In the genomic region with DNA sequence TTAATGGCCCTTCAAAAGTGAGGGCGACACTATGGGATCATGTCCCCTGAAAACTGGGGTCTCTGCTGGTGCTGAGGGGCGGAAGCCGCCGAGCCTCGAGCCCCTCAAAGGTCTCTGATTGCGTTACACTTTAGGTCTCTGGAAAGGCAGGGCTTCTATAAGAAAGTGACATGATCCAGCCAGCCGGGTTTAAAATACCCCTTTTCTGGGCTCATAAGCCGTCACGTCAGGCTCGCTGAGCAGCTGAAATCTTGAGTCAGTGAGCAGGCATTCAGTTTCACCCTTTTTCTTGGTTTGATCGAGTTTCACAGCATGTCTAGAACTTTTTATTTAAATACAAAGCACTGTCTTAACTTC, we compare ENCODE assay signal across 8 cellular contexts. TPM values are rescaled to one million over a fixed set of nuclear protein-coding genes. Genes with fewer than 3 reads are reported as not detected.
DNase-seq lines count a peak whose midpoint lies in the region; ATAC-seq and TF ChIP-seq lines count a peak whose summit lies in the region.

No MANE protein-coding gene starts in this region.

- intact Hi-C loops in Calu3 (cut with micrococcal nuclease; ENCODE audit: unreplicated experiment): loop anchor here (10.0 kb wide), 1 partner anchor 578 kb away; no protein-coding TSS in a partner anchor
- intact Hi-C loops in IMR-90 (cut with micrococcal nuclease): loop anchor here (1.0 to 2.0 kb wide), 2 partner anchors 106 to 151 kb away; partner anchors contain the start of gene USPL1
- intact Hi-C loops in adrenal gland (cut with DNase I): loop anchor here in 1 of 2 donors (10.0 kb wide), 2 partner anchors 108 to 148 kb away; partner anchors contain the start of gene USPL1

- peaks cover 40% of the 10 kb centered on the region for H3K36me3 Mint-ChIP-seq in Calu3 (ENCODE audit: insufficient read depth, unreplicated experiment)
- peaks cover 38% of the 10 kb centered on the region for H3K36me3 Mint-ChIP-seq in activated T-helper 17 cell treated with anti-CD3 and anti-CD28 coated beads, Interleukin-2, amount 50 U/mL, for 72 hours (ENCODE audit: low read depth)

- H3K4me3 ChIP-seq in IMR-90 (ENCODE audit: insufficient read depth, low read depth, low read length) (peak overlapping the region; percentile 7; the same call in 1 of the 2 replicates), mesendoderm (ENCODE audit: low read length) (peak overlapping the region; percentile 12), adrenal gland (no peak overlapping the region)

- peaks cover 6% of the 10 kb centered on the region; the same call in 1 of the 2 replicates for H4K20me1 ChIP-seq in IMR-90 (ENCODE audit: insufficient read depth, low read length)

- no peak overlapping the region for H2AK9ac ChIP-seq in IMR-90 (replicated peaks; ENCODE audit: low read depth, low read length, poor library complexity)

- H3K9me3 Mint-ChIP-seq in Calu3 (ENCODE audit: low read depth, unreplicated experiment): no peaks in the 10 kb centered on the region
- no peaks in the 10 kb centered on the region for H3K9me3 Mint-ChIP-seq in activated T-helper 17 cell treated with anti-CD3 and anti-CD28 coated beads, Interleukin-2, amount 50 U/mL, for 72 hours

- WGBS in IMR-90 (ENCODE audit: extremely low coverage in 2 of 2, insufficient read length in 1 of 2), 2 experiments: 0% methylated on average over 5 of the region's 11 CpGs; no CpG with 5 or more reads in 1 of the 2 experiments
- WGBS in mesendoderm (ENCODE audit: extremely low coverage, insufficient coverage, low lambda C conversion rate): no CpG with 5 or more reads among the region's 11 CpGs
- WGBS in adrenal gland, 4 donors: 13 to 18% (median 15%) methylated on average over 8 to 11 of the region's 11 CpGs

- H2BK15ac ChIP-seq in IMR-90 (ENCODE audit: low read depth, low read length) (no peak overlapping the region), mesendoderm (replicated peaks; ENCODE audit: low read depth) (no peak overlapping the region)

- H4K8ac ChIP-seq in IMR-90 (ENCODE audit: low read depth in 2 of 2, low read length in 2 of 2) (no peak overlapping the region), mesendoderm (ENCODE audit: low read depth, low read length) (no peak overlapping the region)

- H3K4me1 ChIP-seq in IMR-90 (ENCODE audit: control insufficient read depth, insufficient read depth, low read length) (peaks cover 3% of the 10 kb centered on the region), mesendoderm (ENCODE audit: control insufficient read depth, low read depth, low read length) (no peaks in the 10 kb centered on the region), adrenal gland (replicated peaks in 1 of 2) (peaks cover 23 to 30% of the 10 kb centered on the region in 2 donors)

- H2BK5ac ChIP-seq in IMR-90 (ENCODE audit: low read depth, low read length, poor library complexity, severe bottlenecking) (no peak overlapping the region), mesendoderm (ENCODE audit: low read length) (peak overlapping the region; percentile 23)

- H3K4me2 ChIP-seq in IMR-90 (ENCODE audit: low read depth, low read length) (peak overlapping the region; percentile 64), mesendoderm (ENCODE audit: low read length) (peak overlapping the region; percentile 32)

- TF ChIP-seq CTCF in Calu3 (IDR thresholded peaks at IDR 0.05; ENCODE audit: unreplicated experiment) (no peak), IMR-90 (conservative IDR thresholded peaks at IDR 0.05; ENCODE audit: low read depth, low read length) (no peak), adrenal gland (IDR thresholded peaks at IDR 0.05) (no peak)

- H3K18ac ChIP-seq in IMR-90 (ENCODE audit: low read depth, low read length): no peak overlapping the region
- peak overlapping the region; percentile 88 for H3K18ac ChIP-seq in mesendoderm (ENCODE audit: low read length)

- no peak overlapping the region for H4K5ac ChIP-seq in IMR-90 (ENCODE audit: low read depth, low read length)
- H4K5ac ChIP-seq in mesendoderm (ENCODE audit: low read length): no peak overlapping the region

- POLR2A ChIA-PET in IMR-90 (lab: Charles Lee; ENCODE audit: unreplicated experiment): no interaction called here

- no peak overlapping the region for H3K14ac ChIP-seq in IMR-90 (replicated peaks; ENCODE audit: low read depth, low read length)

- peak overlapping the region; percentile 99 for H3K27ac Mint-ChIP-seq in Calu3 (ENCODE audit: unreplicated experiment)
- H3K27ac Mint-ChIP-seq in activated T-helper 17 cell treated with anti-CD3 and anti-CD28 coated beads, Interleukin-2, amount 50 U/mL, for 72 hours: peak overlapping the region; percentile 98

- peak overlapping the region; percentile 83 for H2AFZ ChIP-seq in IMR-90 (replicated peaks; ENCODE audit: low read length, poor library complexity)

- H3K27ac ChIP-seq in IMR-90 (ENCODE audit: insufficient read depth, low read length) (peak overlapping the region; percentile 3; the same call in 1 of the 2 replicates), mesendoderm (ENCODE audit: low read depth, low read length) (peak overlapping the region; percentile 65), adrenal gland (no peak overlapping the region)

- H3K79me2 ChIP-seq in mesendoderm (ENCODE audit: control insufficient read depth, insufficient read depth, low read length): peaks cover 18% of the 10 kb centered on the region

- H3K27me3 ChIP-seq in IMR-90 (ENCODE audit: control insufficient read depth, insufficient read depth, low read length) (no peaks in the 10 kb centered on the region), mesendoderm (ENCODE audit: insufficient read depth, low read length, poor library complexity) (no peaks in the 10 kb centered on the region), adrenal gland (no peaks in the 10 kb centered on the region)

- ATAC-seq in IMR-90 (ENCODE audit: low read depth) (no peak), HG03095 (IDR thresholded peaks at IDR 0.05; ENCODE audit: unreplicated experiment) (no peak)
- no peak for ATAC-seq in activated T-helper 17 cell treated with anti-CD3 and anti-CD28 coated beads, Interleukin-2, amount 50 U/mL, for 72 hours (replicated peaks)

- H2BK120ac ChIP-seq in IMR-90 (ENCODE audit: low read depth, low read length) (no peak overlapping the region), mesendoderm (ENCODE audit: low read depth, low read length) (peak overlapping the region; percentile 34)

- H2AK5ac ChIP-seq in IMR-90 (ENCODE audit: low read depth, low read length) (no peak overlapping the region), mesendoderm (ENCODE audit: low read length) (no peak overlapping the region)

- DNase-seq in Calu3: no peak
- peak; percentile 60 for DNase-seq in IMR-90
- DNase-seq in mesendoderm: peak; percentile 64
- DNase-seq in NCI-H2196 (lab: John Stamatoyannopoulos, UW; ENCODE audit: unreplicated experiment): no peak
- no peak for DNase-seq in activated CD8-positive, alpha-beta memory T cell treated with anti-CD3 and anti-CD28 coated beads, Interleukin-2, amount 50 U/mL, for 48 hours
- no peak for DNase-seq in adrenal gland

- peaks cover 2% of the 10 kb centered on the region for H3K36me3 ChIP-seq in IMR-90 (ENCODE audit: control insufficient read depth, insufficient read depth, low read length)
- peaks cover 5% of the 10 kb centered on the region for H3K36me3 ChIP-seq in mesendoderm (ENCODE audit: control insufficient read depth, insufficient read depth, low read length)
- H3K36me3 ChIP-seq in adrenal gland (replicated peaks in 1 of 2): peaks cover 0 to 14% of the 10 kb centered on the region in 2 donors

- H2BK20ac ChIP-seq in IMR-90 (ENCODE audit: low read depth, low read length): no peak overlapping the region

- H3K27me3 Mint-ChIP-seq in Calu3 (ENCODE audit: unreplicated experiment): no peaks in the 10 kb centered on the region
- H3K27me3 Mint-ChIP-seq in activated T-helper 17 cell treated with anti-CD3 and anti-CD28 coated beads, Interleukin-2, amount 50 U/mL, for 72 hours: no peaks in the 10 kb centered on the region

- no peak overlapping the region; the same call in 1 of the 2 replicates for H3K23ac ChIP-seq in IMR-90 (ENCODE audit: low read depth, low read length)
- no peak overlapping the region for H3K23ac ChIP-seq in mesendoderm (ENCODE audit: low read length)

- H3K4me3 Mint-ChIP-seq in Calu3 (ENCODE audit: low read depth, unreplicated experiment): peak overlapping the region; percentile 83
- peak overlapping the region; percentile 75 for H3K4me3 Mint-ChIP-seq in activated T-helper 17 cell treated with anti-CD3 and anti-CD28 coated beads, Interleukin-2, amount 50 U/mL, for 72 hours

- H3K4ac ChIP-seq in IMR-90 (ENCODE audit: low read depth, low read length) (no peak overlapping the region), mesendoderm (ENCODE audit: low read depth, low read length) (peak overlapping the region; percentile 65)

- TF ChIP-seq POLR2A in IMR-90 (IDR thresholded peaks at IDR 0.05; ENCODE audit: low read depth, low read length): no peak
- no peak for TF ChIP-seq POLR2A in adrenal gland (IDR thresholded peaks at IDR 0.05)

- dilution Hi-C loops in IMR-90 (cut with HindIII; ENCODE audit: low sequenced_read_pairs, unreplicated experiment): no loop called here

- no peaks in the 10 kb centered on the region for H3K9me1 ChIP-seq in IMR-90 (ENCODE audit: insufficient read depth, low read length)

- CTCF ChIA-PET in Calu3 (lab: Charles Lee): no interaction called here
- CTCF ChIA-PET in IMR-90 (lab: Yijun Ruan, JAX): interaction anchor here (0.6 kb wide), 1 partner anchor 10 kb away, joined by 5 read pairs; no protein-coding TSS in a partner anchor

- in situ Hi-C loops in IMR-90 (cut with MboI; ENCODE audit: low sequenced_read_pairs): loop anchor here (10.0 to 25.0 kb wide), 3 partner anchors 148 to 578 kb away; partner anchors contain the start of gene USPL1

- peak overlapping the region; percentile 13; the same call in 1 of the 2 replicates for H3K9ac ChIP-seq in IMR-90 (ENCODE audit: low read depth, low read length)
- peak overlapping the region; percentile 71 for H3K9ac ChIP-seq in mesendoderm (ENCODE audit: low read length)

- H3K9me3 ChIP-seq in IMR-90 (ENCODE audit: control insufficient read depth, insufficient read depth, low read length) (no peaks in the 10 kb centered on the region), adrenal gland (replicated peaks in 1 of 3) (no peaks in the 10 kb centered on the region)

- BruUV-seq in Calu3 (replicated peaks; lab: Mats Ljungman, UMichigan): TSS peak; percentile 86
- no TSS peak for BruUV-seq in IMR-90 (replicated peaks; lab: Mats Ljungman, UMichigan)

- no peak overlapping the region for H4K91ac ChIP-seq in IMR-90 (ENCODE audit: insufficient read depth, low read depth, low read length)

- no peak for TF ChIP-seq RAD21 in IMR-90 (IDR thresholded peaks at IDR 0.05; ENCODE audit: low read length)

- H3K79me1 ChIP-seq in IMR-90 (ENCODE audit: low read depth in 1 of 2, low read length in 2 of 2) (peaks cover 6 to 7% of the 10 kb centered on the region in 2 experiments; a peak in 3 of 4 replicates), mesendoderm (ENCODE audit: low read length) (peaks cover 2% of the 10 kb centered on the region)

- no peaks in the 10 kb centered on the region for H3K4me1 Mint-ChIP-seq in Calu3 (ENCODE audit: low read depth, unreplicated experiment)
- H3K4me1 Mint-ChIP-seq in activated T-helper 17 cell treated with anti-CD3 and anti-CD28 coated beads, Interleukin-2, amount 50 U/mL, for 72 hours: peaks cover 14% of the 10 kb centered on the region

- H3K56ac ChIP-seq in IMR-90 (ENCODE audit: extremely low read depth, insufficient read depth, low read length) (no peak overlapping the region; the same call in 1 of the 2 replicates), mesendoderm (ENCODE audit: low read length) (peak overlapping the region; percentile 77)

RNA-seq across cellular contexts. Expression of gene HMGB1, which starts 0.6 kb away (rescaled TPM):
- total RNA-seq in Calu3 (2022) (344 and 410 TPM in 2 replicates), IMR-90 (2012; rRNA removed) (276 and 480 TPM in 2 replicates), adrenal gland (100 to 1,000 TPM; 106 to 310 (median 207) TPM)
- polyA plus RNA-seq in IMR-90 (2012; rRNA removed) (150 and 185 TPM in 2 replicates), adrenal gland (100 to 1,000 TPM; 252 to 342 (median 274) TPM)
- 30.1 and 60.4 TPM in 2 replicates for polyA plus RNA-seq in IMR-90 (2012; cell fraction: cytosol; rRNA removed)
- polyA plus RNA-seq in IMR-90 (2012; cell fraction: nucleus; rRNA removed; ENCODE audit: low replicate concordance): 14.1 and 131 TPM in 2 replicates
- total RNA-seq in activated T-helper 17 cell treated with anti-CD3 and anti-CD28 coated beads, Interleukin-2, amount 50 U/mL, for 72 hours: 100 to 1,000 TPM; 232 to 499 TPM
- polyA plus RNA-seq in mesendoderm (2013, experiment 1 of 2): 1,185 TPM
- 1,186 TPM for polyA plus RNA-seq in mesendoderm (2013, experiment 2 of 2)

RNA-seq across cellular contexts. Expression of gene UBE2L5, which starts 44.0 kb away (rescaled TPM):
- not detected in 2 replicates for total RNA-seq in Calu3 (2022)
- total RNA-seq in IMR-90 (2012; rRNA removed): 0.18 TPM in 1 of 2 replicates, not detected in the other
- not detected in 2 replicates for polyA plus RNA-seq in IMR-90 (2012; rRNA removed)
- 0.04 TPM in 1 of 2 replicates, not detected in the other for polyA plus RNA-seq in IMR-90 (2012; cell fraction: cytosol; rRNA removed)
- 0.09 TPM in 1 of 2 replicates, not detected in the other for polyA plus RNA-seq in IMR-90 (2012; cell fraction: nucleus; rRNA removed; ENCODE audit: low replicate concordance)
- total RNA-seq in activated T-helper 17 cell treated with anti-CD3 and anti-CD28 coated beads, Interleukin-2, amount 50 U/mL, for 72 hours: not detected
- 0.15 TPM for polyA plus RNA-seq in mesendoderm (2013, experiment 1 of 2)
- not detected for polyA plus RNA-seq in mesendoderm (2013, experiment 2 of 2)
- total RNA-seq in adrenal gland: under 1 TPM in 1 of 8 donors, not detected in 7; 0.18 TPM
- under 1 TPM in 2 of 3 donors, not detected in 1; 0.03 to 0.16 TPM for polyA plus RNA-seq in adrenal gland

Comparison
In these comparisons a context has a peak if more than half of its experiments do, and no peak if none do; other contexts are left out.
1. DNase-seq: peak in IMR-90 (single experiment) and mesendoderm (single experiment); none in Calu3 (single experiment), NCI-H2196 (single experiment), activated CD8-positive, alpha-beta memory T cell treated with anti-CD3 and anti-CD28 coated beads, Interleukin-2, amount 50 U/mL, for 48 hours (single experiment) and adrenal gland (0 of 7).
2. H3K27ac ChIP-seq: peak in IMR-90 (single experiment) and mesendoderm (single experiment); none in adrenal gland (0 of 5).
3. H3K4me3 ChIP-seq: peak in IMR-90 (single experiment) and mesendoderm (single experiment); none in adrenal gland (0 of 4).